In genomic region chr9:16039988-16040761, GRCh38 we compare ENCODE assay signal across 13 cellular contexts.
DNase-seq lines count a peak whose midpoint lies in the region; ATAC-seq, FAIRE-seq and TF ChIP-seq lines count a peak whose summit lies in the region.
"Had no signal": no experiment of that assay in that cellular context is flagged by ENCODE, and none has a peak within 500 bp of the region (broad histone marks: within the 10 kb centered on the region; RNA-seq: fewer than 3 reads in every experiment).

No MANE protein-coding gene starts in this region.

- H3K23ac ChIP-seq in mesenchymal stem cell (ENCODE audit: low read length in 2 of 2) = no peak overlapping the region

- H3K4me2 ChIP-seq in GM12878 (ENCODE audit: control insufficient read depth, insufficient read depth) (no peak overlapping the region), mesenchymal stem cell (ENCODE audit: low read length, poor library complexity, severe bottlenecking) (peak overlapping the region; percentile 31)
- H3K4me2 ChIP-seq: A549 had no signal

- H2BK120ac ChIP-seq in mesenchymal stem cell (ENCODE audit: low read depth, low read length) = peak overlapping the region; percentile 12

- H3K4me1 ChIP-seq in cardiac muscle cell (ENCODE audit: low read depth) (peaks cover 8% of the 10 kb centered on the region), GM12878 (ENCODE audit: control insufficient read depth, insufficient read depth, low read length) (no peaks in the 10 kb centered on the region), mesenchymal stem cell (ENCODE audit: control insufficient read depth, insufficient read depth, low read depth, low read length) (peaks cover 12% of the 10 kb centered on the region)

- H4K91ac ChIP-seq in mesenchymal stem cell (ENCODE audit: low read length) = peak overlapping the region; percentile 88

- TF ChIP-seq EP300 in GM12878 (IDR thresholded peaks at IDR 0.05; ENCODE audit: borderline replicate concordance in 1 of 2, control insufficient read depth in 1 of 2, low read depth in 2 of 2, low read length in 2 of 2) = no peak

- no peak overlapping the region for H3K27ac ChIP-seq in cardiac muscle cell
- H3K27ac ChIP-seq in GM12878 (ENCODE audit: control insufficient read depth, insufficient read depth) = no peak overlapping the region
- H3K27ac ChIP-seq in mesenchymal stem cell (ENCODE audit: low read length, poor library complexity, severe bottlenecking) = peak overlapping the region; percentile 91
- no peak overlapping the region for H3K27ac ChIP-seq in caudate nucleus (ENCODE audit: low read depth, low read length)

- in situ Hi-C loops in GM12878 (cut with MboI) = no loop called here

- H3K18ac ChIP-seq in mesenchymal stem cell (ENCODE audit: low read depth in 1 of 2, low read length in 2 of 2) = peak overlapping the region; percentile 9 to 41

- H3K4ac ChIP-seq in mesenchymal stem cell (ENCODE audit: low read depth in 1 of 2, low read length in 2 of 2) = peak overlapping the region in 1 of 2 experiments; percentile 57

- H3K9me3 ChIP-seq in cardiac muscle cell (ENCODE audit: low read depth) = no peaks in the 10 kb centered on the region
- no peaks in the 10 kb centered on the region for H3K9me3 ChIP-seq in GM12878 (replicated peaks; ENCODE audit: control insufficient read depth, insufficient read depth, low read length)
- no peaks in the 10 kb centered on the region for H3K9me3 ChIP-seq in mesenchymal stem cell (ENCODE audit: control insufficient read depth, low read length)
- H3K9me3 ChIP-seq: A549 had no signal

- no peaks in the 10 kb centered on the region for H3K36me3 Mint-ChIP-seq in activated CD4-positive, alpha-beta T cell treated with anti-CD3 and anti-CD28 coated beads for 36 hours (ENCODE audit: low read depth)
- H3K36me3 Mint-ChIP-seq: activated naive CD8-positive, alpha-beta T cell treated with anti-CD3 and anti-CD28 coated beads, Interleukin-2, amount 10 ng/mL, durations not matched to agents 7 days and 5 days; naive thymus-derived CD4-positive, alpha-beta T cell had no signal

- peak overlapping the region; percentile 45 for H2BK15ac ChIP-seq in mesenchymal stem cell (ENCODE audit: low read depth, poor library complexity, severe bottlenecking)

- H3K36me3 ChIP-seq in cardiac muscle cell = no peaks in the 10 kb centered on the region
- H3K36me3 ChIP-seq in GM12878 (ENCODE audit: control insufficient read depth in 2 of 2, insufficient read depth in 2 of 2, low read length in 1 of 2) = no peaks in the 10 kb centered on the region
- no peaks in the 10 kb centered on the region for H3K36me3 ChIP-seq in mesenchymal stem cell (ENCODE audit: control insufficient read depth in 1 of 2, insufficient read depth in 2 of 2, low read depth in 1 of 2, low read length in 2 of 2)

- no peak overlapping the region for H3K27ac Mint-ChIP-seq in activated CD4-positive, alpha-beta T cell treated with anti-CD3 and anti-CD28 coated beads for 36 hours
- H3K27ac Mint-ChIP-seq: activated naive CD8-positive, alpha-beta T cell treated with anti-CD3 and anti-CD28 coated beads, Interleukin-2, amount 10 ng/mL, durations not matched to agents 7 days and 5 days; naive thymus-derived CD4-positive, alpha-beta T cell had no signal

- H3K79me1 ChIP-seq in mesenchymal stem cell (replicated peaks; ENCODE audit: low read length, poor library complexity, severe bottlenecking) = no peaks in the 10 kb centered on the region

- H3K27me3 Mint-ChIP-seq in activated CD4-positive, alpha-beta T cell treated with anti-CD3 and anti-CD28 coated beads for 36 hours = no peaks in the 10 kb centered on the region
- H3K27me3 Mint-ChIP-seq: activated naive CD8-positive, alpha-beta T cell treated with anti-CD3 and anti-CD28 coated beads, Interleukin-2, amount 10 ng/mL, durations not matched to agents 7 days and 5 days had no signal

- TF ChIP-seq POLR2A in GM12878 (IDR thresholded peaks at IDR 0.05; ENCODE audit: low read depth, low read length) = no peak

- no peaks in the 10 kb centered on the region for H3K27me3 ChIP-seq in cardiac muscle cell
- H3K27me3 ChIP-seq in GM12878 (replicated peaks in 1 of 2; ENCODE audit: control insufficient read depth in 2 of 2, insufficient read depth in 2 of 2, low read length in 1 of 2) = no peaks in the 10 kb centered on the region; a peak in 1 of 4 replicates
- no peaks in the 10 kb centered on the region for H3K27me3 ChIP-seq in mesenchymal stem cell (ENCODE audit: control insufficient read depth in 1 of 2, insufficient read depth in 1 of 2, low read length in 2 of 2)

- H2AFZ ChIP-seq in GM12878 (ENCODE audit: control insufficient read depth, low read depth, low read length) = no peak overlapping the region
- peak overlapping the region; percentile 74 for H2AFZ ChIP-seq in mesenchymal stem cell (ENCODE audit: low read depth, low read length)

- SMC1A ChIA-PET in GM12878 (lab: Charles Lee; ENCODE audit: uncharacterized antibody, unreplicated experiment) = interaction anchor here (0.6 to 1.2 kb wide), 2 partner anchors 27 to 31 kb away, joined by 3 read pairs; no protein-coding TSS in a partner anchor

- H3K4me1 Mint-ChIP-seq in activated CD4-positive, alpha-beta T cell treated with anti-CD3 and anti-CD28 coated beads for 36 hours = no peaks in the 10 kb centered on the region
- H3K4me1 Mint-ChIP-seq: activated naive CD8-positive, alpha-beta T cell treated with anti-CD3 and anti-CD28 coated beads, Interleukin-2, amount 10 ng/mL, durations not matched to agents 7 days and 5 days; naive thymus-derived CD4-positive, alpha-beta T cell had no signal

- peak overlapping the region; percentile 50 for H2AK5ac ChIP-seq in mesenchymal stem cell (ENCODE audit: low read length, severe bottlenecking)

- TF ChIP-seq CTCF in cardiac muscle cell (IDR thresholded peaks at IDR 0.05; ENCODE audit: low read depth, low read length) (no peak), GM12878 (IDR thresholded peaks at IDR 0.05 in 2 of 3, conservative IDR thresholded peaks at IDR 0.05 in 1 of 3; ENCODE audit: control insufficient read depth in 2 of 3, extremely low read depth in 1 of 3, insufficient read depth in 1 of 3, low read depth in 3 of 3, low read length in 3 of 3) (no peak)

- no peaks in the 10 kb centered on the region for H3K9me3 Mint-ChIP-seq in activated CD4-positive, alpha-beta T cell treated with anti-CD3 and anti-CD28 coated beads for 36 hours (ENCODE audit: low read depth)
- H3K9me3 Mint-ChIP-seq: activated naive CD8-positive, alpha-beta T cell treated with anti-CD3 and anti-CD28 coated beads, Interleukin-2, amount 10 ng/mL, durations not matched to agents 7 days and 5 days had no signal

- no peak for FAIRE-seq in GM12878 (lab: Jason Lieb, UNC)
- FAIRE-seq: A549 had no signal

- WGBS in GM12878 (ENCODE audit: insufficient coverage, insufficient replicate concordance, low lambda C conversion rate, missing lambda C conversion rate) = 33% methylated on average over 10 of the region's 10 CpGs
- WGBS in mesenchymal stem cell = 39% methylated on average over 9 of the region's 10 CpGs

- intact Hi-C loops in Right ventricle myocardium superior (cut with DNase I) (no loop called here), GM12878 (cut with micrococcal nuclease; ENCODE audit: unreplicated experiment) (loop anchor here (1.0 to 10.0 kb wide), 2 partner anchors 55 to 93 kb away; no protein-coding TSS in a partner anchor)
- intact Hi-C loops in activated CD4-positive, alpha-beta T cell treated with anti-CD3 and anti-CD28 coated beads for 36 hours (cut with DNase I, micrococcal nuclease) = loop anchor here in 1 of 2 experiments (1.0 to 5.0 kb wide), 2 partner anchors 42 to 93 kb away; no protein-coding TSS in a partner anchor

- H3K9ac ChIP-seq in GM12878 (ENCODE audit: control insufficient read depth, insufficient read depth, low read length) = no peak overlapping the region
- no peak overlapping the region for H3K9ac ChIP-seq in mesenchymal stem cell (ENCODE audit: low read length)

- POLR2A ChIA-PET in GM12878 (lab: Charles Lee) = interaction anchor here (1.1 kb wide), 1 partner anchor 17 kb away, joined by 4 read pairs; no protein-coding TSS in a partner anchor
- POLR2A ChIA-PET in activated CD4-positive, alpha-beta T cell treated with anti-CD3 and anti-CD28 coated beads for 36 hours (lab: Charles Lee) = no interaction called here

- BruUV-seq in GM12878 (replicated peaks; lab: Mats Ljungman, UMichigan) = no TSS peak

- H2BK5ac ChIP-seq in mesenchymal stem cell (ENCODE audit: low read depth, low read length, poor library complexity, severe bottlenecking) = peak overlapping the region; percentile 87

- DNase-seq in cardiac muscle cell (ENCODE audit: low read depth in 1 of 2, low spot score in 1 of 2) (peak; percentile 21 to 33), Right ventricle myocardium superior (no peak), GM12878 (ENCODE audit: low read depth, low spot score) (no peak), mesenchymal stem cell (peak; percentile 69), caudate nucleus (lab: John Stamatoyannopoulos, UW) (no peak), EL (no peak), AG08395 (ENCODE audit: low spot score) (no peak)
- no peak for DNase-seq in activated CD4-positive, alpha-beta T cell treated with anti-CD3 and anti-CD28 coated beads for 36 hours
- DNase-seq: activated naive CD8-positive, alpha-beta T cell treated with anti-CD3 and anti-CD28 coated beads, Interleukin-2, amount 10 ng/mL, durations not matched to agents 7 days and 5 days; naive thymus-derived CD4-positive, alpha-beta T cell; NCI-H1417; stimulated activated naive CD4-positive, alpha-beta T cell treated with Interleukin-2 at 50 U/mL for 16 hours had no signal

- no peaks in the 10 kb centered on the region for H4K20me1 ChIP-seq in GM12878 (ENCODE audit: control insufficient read depth, insufficient read depth)

- RAD21 ChIA-PET in GM12878 (lab: Charles Lee; ENCODE audit: unreplicated experiment) = no interaction called here

- H4K8ac ChIP-seq in mesenchymal stem cell (ENCODE audit: low read length) = peak overlapping the region; percentile 9

- no peaks in the 10 kb centered on the region for H3K79me2 ChIP-seq in GM12878 (ENCODE audit: control insufficient read depth, insufficient read depth, low read length)

- ATAC-seq in Right ventricle myocardium superior (ENCODE audit: poor library complexity) (no peak), GM12878 (peak; percentile 32)
- ATAC-seq in activated CD4-positive, alpha-beta T cell treated with anti-CD3 and anti-CD28 coated beads for 36 hours = no peak
- ATAC-seq: naive thymus-derived CD4-positive, alpha-beta T cell had no signal

- H2BK12ac ChIP-seq in mesenchymal stem cell (ENCODE audit: low read length in 2 of 2) = peak overlapping the region; percentile 61 to 76

- H3K4me3 ChIP-seq in cardiac muscle cell (no peak overlapping the region), GM12878 (no peak overlapping the region), mesenchymal stem cell (ENCODE audit: insufficient read depth in 1 of 2, low read depth in 1 of 2, low read length in 2 of 2) (no peak overlapping the region)
- H3K4me3 ChIP-seq: A549 had no signal

- no peak overlapping the region for H3K4me3 Mint-ChIP-seq in activated CD4-positive, alpha-beta T cell treated with anti-CD3 and anti-CD28 coated beads for 36 hours
- H3K4me3 Mint-ChIP-seq: activated naive CD8-positive, alpha-beta T cell treated with anti-CD3 and anti-CD28 coated beads, Interleukin-2, amount 10 ng/mL, durations not matched to agents 7 days and 5 days; naive thymus-derived CD4-positive, alpha-beta T cell had no signal

- peak overlapping the region in 1 of 2 experiments; percentile 72 for H3K14ac ChIP-seq in mesenchymal stem cell (ENCODE audit: low read length in 2 of 2)

- no peak for TF ChIP-seq RAD21 in GM12878 (IDR thresholded peaks at IDR 0.05; ENCODE audit: insufficient read depth, low read depth, low read length)

- CTCF ChIA-PET in GM12878 (lab: Yijun Ruan, JAX) = interaction anchor here (0.6 to 5.4 kb wide), 10 partner anchors 11 to 97 kb away, joined by 3 to 41 read pairs (median 4); no protein-coding TSS in a partner anchor
- CTCF ChIA-PET in activated CD4-positive, alpha-beta T cell treated with anti-CD3 and anti-CD28 coated beads for 36 hours (lab: Charles Lee) = interaction anchor here (0.6 to 0.8 kb wide), 2 partner anchors 116 to 256 kb away, joined by 3 read pairs; no protein-coding TSS in a partner anchor

Comparison
In these comparisons a context has a peak if more than half of its experiments do, and no peak if none do; other contexts are left out.
1. DNase-seq: peak in cardiac muscle cell (2 of 2) and mesenchymal stem cell (single experiment); none in Right ventricle myocardium superior (single experiment), GM12878 (single experiment), caudate nucleus (0 of 61), activated CD4-positive, alpha-beta T cell treated with anti-CD3 and anti-CD28 coated beads for 36 hours (single experiment), EL (single experiment) and AG08395 (single experiment).